ENCODE assay signal across 15 cellular contexts in the genomic region with DNA sequence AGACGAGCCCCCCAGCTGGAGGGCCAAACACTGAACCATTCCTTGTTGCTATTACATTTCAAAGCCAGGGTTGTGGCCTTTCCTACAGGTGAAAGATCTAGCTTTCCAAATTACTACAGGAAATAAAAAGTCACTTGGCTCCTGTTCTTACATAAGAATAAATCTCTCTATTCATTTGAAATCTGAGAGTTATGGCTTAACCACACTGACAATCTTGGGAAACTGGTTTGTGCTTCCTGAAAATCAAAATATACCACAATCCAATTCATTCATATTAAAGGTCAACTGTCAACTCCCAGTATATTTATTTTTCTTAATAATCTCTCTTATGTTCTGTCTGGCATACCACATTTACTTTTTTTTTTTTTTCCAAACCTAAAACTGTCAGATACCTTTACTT.
DNase-seq lines count a peak whose midpoint lies in the region; ATAC-seq and TF ChIP-seq lines count a peak whose summit lies in the region.
"Had no signal": no experiment of that assay in that cellular context is flagged by ENCODE, and none has a peak within 500 bp of the region (broad histone marks: within the 10 kb centered on the region; RNA-seq: fewer than 3 reads in every experiment).

No MANE protein-coding gene starts in this region.

- intact Hi-C loops in mucosa of descending colon (cut with DNase I, micrococcal nuclease) (no loop called here), head of caudate nucleus (cut with DNase I) (no loop called here)

- DNase-seq in HT-29 (ENCODE audit: low spot score) (peak; percentile 67), mucosa of descending colon (no peak), HK-2 (ENCODE audit: unreplicated experiment) (no peak), head of caudate nucleus (no peak), NCI-H1930 (lab: John Stamatoyannopoulos, UW) (no peak), NCI-H1048 (lab: John Stamatoyannopoulos, UW) (no peak)
- DNase-seq: DMS53, HFFc6, MG63, NCI-H1105, NCI-H1694 treated with DMSO at 0.1 percent for 48 hours, NCI-H774, SJCRH30 had no signal

- H3K36me3 ChIP-seq in esophagus (ENCODE audit: control insufficient read depth in 2 of 2, insufficient read depth in 2 of 2, low read length in 1 of 2) (no peaks in the 10 kb centered on the region), mucosa of descending colon (ENCODE audit: low read depth) (no peaks in the 10 kb centered on the region)
- H3K36me3 ChIP-seq: MG63, SJCRH30 had no signal

- WGBS in esophagus, 2 donors = 29 to 52% methylated on average over 1 of the region's 1 CpG

- H3K27me3 ChIP-seq in esophagus (ENCODE audit: control insufficient read depth in 1 of 2, insufficient read depth in 2 of 2, low read length in 2 of 2) = no peaks in the 10 kb centered on the region
- H3K27me3 ChIP-seq: MG63, SJCRH30 had no signal

- TF ChIP-seq CTCF in VCaP (conservative IDR thresholded peaks at IDR 0.05) (no peak), mucosa of descending colon (IDR thresholded peaks at IDR 0.05) (no peak)

- no peak overlapping the region for H3K4me3 ChIP-seq in esophagus (ENCODE audit: low read depth in 1 of 2, low read length in 2 of 2)
- H3K4me3 ChIP-seq in mucosa of descending colon = no peak overlapping the region
- H3K4me3 ChIP-seq: MG63, SJCRH30 had no signal

- H3K27ac ChIP-seq in VCaP = peak overlapping the region; percentile 43; the same call in 1 of the 2 replicates
- peak overlapping the region; percentile 61 to 66 for H3K27ac ChIP-seq in esophagus (ENCODE audit: low read depth in 2 of 2, low read length in 1 of 2)
- H3K27ac ChIP-seq: SJCRH30 had no signal

- H3K4me1 ChIP-seq in esophagus (ENCODE audit: control insufficient read depth in 2 of 2, insufficient read depth in 2 of 2, low read length in 1 of 2) = no peaks in the 10 kb centered on the region
- H3K4me1 ChIP-seq in mucosa of descending colon (ENCODE audit: low read depth) = no peaks in the 10 kb centered on the region
- H3K4me1 ChIP-seq: SJCRH30 had no signal

- ATAC-seq in mucosa of descending colon = peak; percentile 27

- H3K9me3 ChIP-seq in esophagus (ENCODE audit: control insufficient read depth in 2 of 2, insufficient read depth in 1 of 2, low read depth in 1 of 2, low read length in 1 of 2) = no peaks in the 10 kb centered on the region
- H3K9me3 ChIP-seq in mucosa of descending colon = no peaks in the 10 kb centered on the region
- H3K9me3 ChIP-seq: MG63, SJCRH30 had no signal
